27 cellular contexts compared by ENCODE assay signal in genomic region chr6:45487645-45488044, GRCh38.
DNase-seq lines count a peak whose midpoint lies in the region; ATAC-seq and TF ChIP-seq lines count a peak whose summit lies in the region.
"Had no signal": no experiment of that assay in that cellular context is flagged by ENCODE, and none has a peak within 500 bp of the region (broad histone marks: within the 10 kb centered on the region; RNA-seq: fewer than 3 reads in every experiment).

No MANE protein-coding gene starts in this region.

- no peak for DNase-seq in activated CD4-positive, alpha-beta T cell treated with anti-CD3 and anti-CD28 coated beads, Interleukin-2, amount 10 ng/mL, durations not matched to agents 24 days and 14 days
- no peak for DNase-seq in activated CD4-positive, alpha-beta T cell treated with anti-CD3 and anti-CD28 coated beads for 36 hours
- DNase-seq in SJSA1 (ENCODE audit: low read depth in 1 of 2, low spot score in 2 of 2) (peak in 1 of 2 experiments; percentile 68), osteocyte (ENCODE audit: extremely low spot score, unreplicated experiment) (no peak), Ammon's horn (ENCODE audit: low spot score) (no peak), COLO668 (lab: John Stamatoyannopoulos, UW; ENCODE audit: unreplicated experiment) (no peak), putamen (ENCODE audit: low spot score) (no peak)
- DNase-seq: activated CD4-positive, alpha-beta T cell treated with anti-CD3 and anti-CD28 coated beads, Interleukin-2, amount 50 U/mL, for 4 hours; activated CD8-positive, alpha-beta memory T cell treated with anti-CD3 and anti-CD28 coated beads, Interleukin-2, amount 50 U/mL, for 4 hours; amygdala; BE2C; dermis blood vessel endothelial cell; EL; heart left ventricle; MG63; naive thymus-derived CD4-positive, alpha-beta T cell; NCI-H187; NK-92 treated with Interleukin-12 subunit alpha and Interleukin-12 subunit beta, amount 100 ng/mL, for 24 hours; occipital lobe; retina; spleen; stimulated activated CD4-positive, alpha-beta T cell treated with anti-CD3 and anti-CD28 coated beads, Interleukin-4, amount 100 ng/mL, for 1 hour; stimulated activated naive CD4-positive, alpha-beta T cell treated with Interleukin-2 at 50 U/mL for 16 hours; T-helper 9 cell; tibial artery had no signal

- peak overlapping the region; percentile 30 for H3K27ac ChIP-seq in SJSA1
- H3K27ac ChIP-seq: heart left ventricle, spleen, tibial artery had no signal

- H3K36me3 ChIP-seq in SJSA1, result peaks cover 34% of the 10 kb centered on the region
- H3K36me3 ChIP-seq: BE2C, heart left ventricle, MG63, spleen, tibial artery had no signal

- H3K27ac Mint-ChIP-seq in activated CD4-positive, alpha-beta T cell treated with anti-CD3 and anti-CD28 coated beads, Interleukin-2, amount 10 ng/mL, durations not matched to agents 24 days and 14 days, result peak overlapping the region; percentile 1
- H3K27ac Mint-ChIP-seq in activated CD4-positive, alpha-beta T cell treated with anti-CD3 and anti-CD28 coated beads for 36 hours, result no peak overlapping the region
- peak overlapping the region; percentile 44 for H3K27ac Mint-ChIP-seq in osteocyte (ENCODE audit: unreplicated experiment)

- H3K4me1 Mint-ChIP-seq in activated CD4-positive, alpha-beta T cell treated with anti-CD3 and anti-CD28 coated beads, Interleukin-2, amount 10 ng/mL, durations not matched to agents 24 days and 14 days, result peaks cover 42% of the 10 kb centered on the region
- peaks cover 53% of the 10 kb centered on the region for H3K4me1 Mint-ChIP-seq in activated CD4-positive, alpha-beta T cell treated with anti-CD3 and anti-CD28 coated beads for 36 hours
- peaks cover 69% of the 10 kb centered on the region for H3K4me1 Mint-ChIP-seq in osteocyte (ENCODE audit: unreplicated experiment)

- no peak for TF ChIP-seq CTCF in osteocyte (IDR thresholded peaks at IDR 0.05)

- H3K27me3 Mint-ChIP-seq in activated CD4-positive, alpha-beta T cell treated with anti-CD3 and anti-CD28 coated beads, Interleukin-2, amount 10 ng/mL, durations not matched to agents 24 days and 14 days, result no peaks in the 10 kb centered on the region
- peaks cover 2% of the 10 kb centered on the region for H3K27me3 Mint-ChIP-seq in activated CD4-positive, alpha-beta T cell treated with anti-CD3 and anti-CD28 coated beads for 36 hours
- H3K27me3 Mint-ChIP-seq in osteocyte (ENCODE audit: unreplicated experiment), result no peaks in the 10 kb centered on the region

- H3K9me3 Mint-ChIP-seq in activated CD4-positive, alpha-beta T cell treated with anti-CD3 and anti-CD28 coated beads, Interleukin-2, amount 10 ng/mL, durations not matched to agents 24 days and 14 days, result peaks cover 13% of the 10 kb centered on the region
- no peaks in the 10 kb centered on the region for H3K9me3 Mint-ChIP-seq in activated CD4-positive, alpha-beta T cell treated with anti-CD3 and anti-CD28 coated beads for 36 hours (ENCODE audit: low read depth)
- H3K9me3 Mint-ChIP-seq in osteocyte (ENCODE audit: unreplicated experiment), result no peaks in the 10 kb centered on the region
- H3K9me3 Mint-ChIP-seq: naive thymus-derived CD4-positive, alpha-beta T cell had no signal

- POLR2A ChIA-PET in activated CD4-positive, alpha-beta T cell treated with anti-CD3 and anti-CD28 coated beads for 36 hours (lab: Charles Lee), result no interaction called here

- H3K4me3 ChIP-seq in SJSA1, result no peak overlapping the region
- H3K4me3 ChIP-seq: heart left ventricle, MG63, spleen, tibial artery had no signal

- no peaks in the 10 kb centered on the region for H3K27me3 ChIP-seq in SJSA1 (replicated peaks)
- H3K27me3 ChIP-seq: BE2C, heart left ventricle, MG63, spleen, tibial artery had no signal

- CTCF ChIA-PET in activated CD4-positive, alpha-beta T cell treated with anti-CD3 and anti-CD28 coated beads for 36 hours (lab: Charles Lee), result no interaction called here

- no peak for ATAC-seq in activated CD4-positive, alpha-beta T cell treated with anti-CD3 and anti-CD28 coated beads for 36 hours
- ATAC-seq in HG03439 (IDR thresholded peaks at IDR 0.05; ENCODE audit: unreplicated experiment), result peak; percentile 70
- ATAC-seq: naive thymus-derived CD4-positive, alpha-beta T cell; Panc1 had no signal

- H3K4me3 Mint-ChIP-seq in activated CD4-positive, alpha-beta T cell treated with anti-CD3 and anti-CD28 coated beads, Interleukin-2, amount 10 ng/mL, durations not matched to agents 24 days and 14 days, result no peak overlapping the region
- no peak overlapping the region for H3K4me3 Mint-ChIP-seq in activated CD4-positive, alpha-beta T cell treated with anti-CD3 and anti-CD28 coated beads for 36 hours
- H3K4me3 Mint-ChIP-seq in osteocyte (ENCODE audit: unreplicated experiment), result no peak overlapping the region

- H3K9me3 ChIP-seq in SJSA1 (replicated peaks), result no peaks in the 10 kb centered on the region
- H3K9me3 ChIP-seq: BE2C, heart left ventricle, MG63, spleen, tibial artery had no signal

- intact Hi-C loops in activated CD4-positive, alpha-beta T cell treated with anti-CD3 and anti-CD28 coated beads, Interleukin-2, amount 10 ng/mL, durations not matched to agents 24 days and 14 days (cut with micrococcal nuclease), result loop anchor here (5.0 to 10.0 kb wide), 3 partner anchors 107 to 317 kb away; no protein-coding TSS in a partner anchor
- intact Hi-C loops in activated CD4-positive, alpha-beta T cell treated with anti-CD3 and anti-CD28 coated beads for 36 hours (cut with DNase I, micrococcal nuclease), result loop anchor here (1.0 to 5.0 kb wide), 9 partner anchors 100 to 437 kb away; partner anchors contain the start of gene SUPT3H (in 1 of the 2)

- peaks cover 24% of the 10 kb centered on the region for H3K36me3 Mint-ChIP-seq in activated CD4-positive, alpha-beta T cell treated with anti-CD3 and anti-CD28 coated beads, Interleukin-2, amount 10 ng/mL, durations not matched to agents 24 days and 14 days (ENCODE audit: low read depth)
- H3K36me3 Mint-ChIP-seq in activated CD4-positive, alpha-beta T cell treated with anti-CD3 and anti-CD28 coated beads for 36 hours (ENCODE audit: low read depth), result peaks cover 24% of the 10 kb centered on the region
- peaks cover 5% of the 10 kb centered on the region for H3K36me3 Mint-ChIP-seq in osteocyte (ENCODE audit: unreplicated experiment)

- H3K4me1 ChIP-seq in SJSA1 (replicated peaks), result peaks cover 80% of the 10 kb centered on the region
- H3K4me1 ChIP-seq: BE2C, tibial artery had no signal
